Comparison of ENCODE assay signal across 13 cellular contexts in genomic region chr4:120857312-120857711, GRCh38.
"Had no signal": no experiment of that assay in that cellular context is flagged by ENCODE, and none has a peak within 500 bp of the region (broad histone marks: within the 10 kb centered on the region; RNA-seq: fewer than 3 reads in every experiment).

No MANE protein-coding gene starts in this region.

- H3K4me2 ChIP-seq: smooth muscle cell had no signal

- DNase-seq: activated CD4-positive, alpha-beta T cell treated with anti-CD3 and anti-CD28 coated beads, Interleukin-2, amount 50 U/mL, for 1 hour; activated CD4-positive, CD25-positive, alpha-beta regulatory T cell; activated naive CD4-positive, alpha-beta T cell treated with anti-CD3 and anti-CD28 coated beads, Interleukin-2, amount 50 U/mL, for 16 hours; activated T-cell treated with anti-CD3 and anti-CD28 coated beads for 4 hours; amniotic stem cell; glutamatergic neuron; naive B cell; posterior cingulate gyrus; T-helper 17 cell had no signal

- FAIRE-seq: TTC549, urothelium cell line had no signal

- ATAC-seq: T-helper 17 cell had no signal

- H3K4me3 ChIP-seq: lung, smooth muscle cell had no signal
